ENCODE assay signal across 8 cellular contexts in the genomic region with DNA sequence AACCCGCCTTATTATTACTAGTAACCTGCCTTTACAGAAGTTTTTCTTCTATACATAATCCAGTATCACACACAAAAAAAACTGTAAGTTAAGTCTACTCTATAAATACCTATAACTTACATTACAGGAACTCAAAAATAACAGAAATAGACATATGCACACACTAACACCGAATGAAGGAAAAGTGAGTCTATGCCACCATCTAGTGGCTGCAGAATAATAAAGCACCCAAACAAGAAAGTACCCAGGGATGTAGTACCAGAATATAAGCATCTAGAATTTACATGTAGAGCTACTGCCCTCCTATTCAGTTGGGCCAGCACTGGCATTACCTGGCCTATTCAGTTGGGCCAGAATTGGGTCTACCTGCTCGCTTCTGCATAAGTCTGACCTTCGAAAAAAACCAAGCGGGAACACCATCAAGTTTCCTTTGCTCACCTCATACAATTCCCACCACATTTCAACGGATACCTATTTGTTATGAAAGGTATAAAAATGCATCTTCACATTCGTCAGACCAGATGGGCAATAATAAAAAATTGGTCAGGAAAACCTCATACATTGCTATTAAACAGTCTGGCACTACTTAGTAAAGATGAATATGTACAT. TPM values are rescaled to one million over a fixed set of nuclear protein-coding genes. Genes with fewer than 3 reads are reported as not detected.
DNase-seq lines count a peak whose midpoint lies in the region; TF ChIP-seq lines count a peak whose summit lies in the region.

No MANE protein-coding gene starts in this region.

- H3K4me3 ChIP-seq in AG04450 (ENCODE audit: low read depth, low read length) (no peak overlapping the region), PC-9 (no peak overlapping the region)

- POLR2A ChIA-PET in AG04450 (lab: Yijun Ruan, JAX) (no interaction called here), PC-9 (lab: Charles Lee; ENCODE audit: unreplicated experiment) (no interaction called here)

- no peak overlapping the region for H3K4me2 ChIP-seq in PC-9

- intact Hi-C loops in PC-9 (cut with micrococcal nuclease; ENCODE audit: unreplicated experiment) = loop anchor here (10.0 kb wide), 1 partner anchor 951 kb away; a partner anchor contains a TSS

- peak; percentile 21 for DNase-seq in AG04450 (ENCODE audit: low read depth, low spot score)
- DNase-seq in GM10266 (ENCODE audit: extremely low spot score) = peak; percentile 57
- DNase-seq in HCEC 1CT = peak; percentile 55
- peak; percentile 35 to 55 for DNase-seq in PC-9
- peak; percentile 65 for DNase-seq in central memory CD4-positive, alpha-beta T cell
- DNase-seq in medulla oblongata (ENCODE audit: extremely low spot score) = peak; percentile 87
- no peak for DNase-seq in T1000 (lab: John Stamatoyannopoulos, UW)

- H3K9me3 ChIP-seq in AG04450 (ENCODE audit: control insufficient read depth, insufficient read depth, low read length) = no peaks in the 10 kb centered on the region; the same call in 1 of the 2 replicates
- H3K9me3 ChIP-seq in PC-9 (ENCODE audit: insufficient read depth, low read depth) = no peaks in the 10 kb centered on the region

- H3K27ac ChIP-seq in AG04450 (ENCODE audit: low read depth, low read length) (no peak overlapping the region), PC-9 (no peak overlapping the region)

- BruUV-seq in PC-9 (replicated peaks; lab: Mats Ljungman, UMichigan) = no TSS peak

- H2AFZ ChIP-seq in PC-9 = no peak overlapping the region

- H3K9me2 ChIP-seq in PC-9 (ENCODE audit: insufficient read depth) = no peaks in the 10 kb centered on the region

- H4K20me1 ChIP-seq in PC-9 (ENCODE audit: insufficient read depth) = no peaks in the 10 kb centered on the region

- CTCF ChIA-PET in AG04450 (lab: Charles Lee) = interaction anchor here (0.5 to 1.5 kb wide), 6 partner anchors 12 to 1247 kb away, joined by 3 to 6 read pairs (median 4); no protein-coding TSS in a partner anchor
- CTCF ChIA-PET in PC-9 (lab: Charles Lee) = interaction anchor here (0.5 kb wide), 1 partner anchor 708 kb away, joined by 4 read pairs; no protein-coding TSS in a partner anchor

- TF ChIP-seq CTCF in AG04450 (IDR thresholded peaks at IDR 0.05; ENCODE audit: low read depth, low read length) = peak; percentile 73
- peak; percentile 70 for TF ChIP-seq CTCF in GM10266 (IDR thresholded peaks at IDR 0.05; ENCODE audit: control insufficient read depth, insufficient read depth, low read depth, missing control alignments)
- TF ChIP-seq CTCF in LNCAP (IDR thresholded peaks at IDR 0.05) = peak; percentile 81
- TF ChIP-seq CTCF in PC-9 (conservative IDR thresholded peaks at IDR 0.05) = peak; percentile 85

- H3F3A ChIP-seq in PC-9 (ENCODE audit: insufficient read depth, low read depth) = no peaks in the 10 kb centered on the region

- H3K36me3 ChIP-seq in PC-9 (ENCODE audit: low read depth) = no peaks in the 10 kb centered on the region

- H3K79me2 ChIP-seq in PC-9 (ENCODE audit: low read depth) = peaks cover 2% of the 10 kb centered on the region; the same call in 1 of the 2 replicates

- H3K4me1 ChIP-seq in PC-9 (replicated peaks; ENCODE audit: insufficient read depth) = peaks cover 18% of the 10 kb centered on the region

- no peaks in the 10 kb centered on the region for H3K27me3 ChIP-seq in AG04450 (ENCODE audit: control insufficient read depth, insufficient read depth, low read length)
- no peaks in the 10 kb centered on the region for H3K27me3 ChIP-seq in PC-9 (ENCODE audit: insufficient read depth, low read depth)

RNA-seq across cellular contexts. Expression of a gene that starts 4.0 kb away (rescaled TPM):
- 30.5 and 42.5 TPM in 2 replicates for polyA plus RNA-seq in AG04450 (2011; rRNA removed)
- polyA minus RNA-seq in AG04450 (2011; rRNA and poly(A)+ RNA removed) = 6.4 and 8.6 TPM in 2 replicates
- total RNA-seq in PC-9 (2021) = 19.8 and 21.4 TPM in 2 replicates

RNA-seq across cellular contexts. Expression of a gene that starts 20.4 kb away (rescaled TPM):
- 1.4 and 1.8 TPM in 2 replicates for polyA plus RNA-seq in AG04450 (2011; rRNA removed)
- polyA minus RNA-seq in AG04450 (2011; rRNA and poly(A)+ RNA removed) = 0.43 and 0.64 TPM in 2 replicates
- 3.1 and 4.1 TPM in 2 replicates for total RNA-seq in PC-9 (2021)

RNA-seq across cellular contexts. Expression of a gene that starts 49.2 kb away (rescaled TPM):
- not detected in 2 replicates for polyA plus RNA-seq in AG04450 (2011; rRNA removed)
- not detected in 2 replicates for polyA minus RNA-seq in AG04450 (2011; rRNA and poly(A)+ RNA removed)
- not detected in 2 replicates for total RNA-seq in PC-9 (2021)
